ENCODE assay signal across 13 cellular contexts in genomic region chr10:78914502-78915330, GRCh38.
DNase-seq lines count a peak whose midpoint lies in the region; ATAC-seq and TF ChIP-seq lines count a peak whose summit lies in the region.
"Had no signal": no experiment of that assay in that cellular context is flagged by ENCODE, and none has a peak within 500 bp of the region (broad histone marks: within the 10 kb centered on the region; RNA-seq: fewer than 3 reads in every experiment).

No MANE protein-coding gene starts in this region.

- H3K27me3 ChIP-seq in PC-3 (ENCODE audit: low read length) (0 out of 2 replicates have a peak, but pooled peaks cover 4% of the 10 kb centered on the region), iPS-20b (ENCODE audit: insufficient read depth, low read length) (peaks cover 29% of the 10 kb centered on the region), testis (no peaks in the 10 kb centered on the region)
- H3K27me3 ChIP-seq: ovary had no signal

- H3K9me3 ChIP-seq in PC-3 (ENCODE audit: low read length) (no peaks in the 10 kb centered on the region), iPS-20b (ENCODE audit: insufficient read depth, low read depth, low read length) (no peaks in the 10 kb centered on the region), testis (no peaks in the 10 kb centered on the region)
- H3K9me3 ChIP-seq: ovary had no signal

- H3K36me3 ChIP-seq in PC-3 (ENCODE audit: low read depth, low read length), result no peaks in the 10 kb centered on the region
- H3K36me3 ChIP-seq in iPS-20b (ENCODE audit: insufficient read depth, low read depth, low read length), result no peaks in the 10 kb centered on the region
- H3K36me3 ChIP-seq in testis (ENCODE audit: low read depth, missing control alignments), result no peaks in the 10 kb centered on the region
- H3K36me3 ChIP-seq: ovary had no signal

- CTCF ChIA-PET in PC-3 (lab: Charles Lee), result interaction anchor here (0.7 kb wide), 1 partner anchor 216 kb away, joined by 3 read pairs; no protein-coding TSS in a partner anchor

- POLR2A ChIA-PET in PC-3 (lab: Charles Lee; ENCODE audit: unreplicated experiment), result no interaction called here

- DNase-seq in NCI-H1092 treated with DMSO at 0.1 percent for 48 hours (lab: John Stamatoyannopoulos, UW) (peak; percentile 9), NCI-H1092 (lab: John Stamatoyannopoulos, UW) (no peak), PC-3 (no peak), testis (peak; percentile 27), T-helper 2 cell (no peak)
- DNase-seq in stimulated activated naive CD8-positive, alpha-beta T cell treated with anti-CD3 and anti-CD28 coated beads, Interleukin-15, Interleukin-2, amounts not matched to agents 100 U/mL and 50 U/mL, for 24 hours, result no peak
- DNase-seq: activated CD4-positive, alpha-beta memory T cell treated with anti-CD3 and anti-CD28 coated beads, Interleukin-2, amount 10 ng/mL, durations not matched to agents 7 days and 5 days; activated naive CD4-positive, alpha-beta T cell treated with Interleukin-2 at 50 U/mL for 16 hours; DMS53 had no signal

- H3K27ac ChIP-seq in PC-3 (ENCODE audit: low read length) (no peak overlapping the region), iPS-20b (ENCODE audit: low read length) (no peak overlapping the region), testis (no peak overlapping the region)
- H3K27ac ChIP-seq: 22Rv1, ovary had no signal

- intact Hi-C loops in PC-3 (cut with micrococcal nuclease), result no loop called here
- intact Hi-C loops in testis (cut with DNase I; ENCODE audit: low total_unique reads), result no loop called here

- H3K4me2 ChIP-seq in PC-3 (ENCODE audit: low read length), result no peak overlapping the region

- TF ChIP-seq CTCF in PC-3 (conservative IDR thresholded peaks at IDR 0.05; ENCODE audit: low read depth, low read length), result 0 out of 2 replicates have a peak, but pooled peaks have one; percentile 20
- no peak for TF ChIP-seq CTCF in testis (IDR thresholded peaks at IDR 0.05)

- no peaks in the 10 kb centered on the region for H4K20me1 ChIP-seq in PC-3 (ENCODE audit: low read length)

- no peak for TF ChIP-seq POLR2A in testis (IDR thresholded peaks at IDR 0.05)

- no peaks in the 10 kb centered on the region for H3K79me2 ChIP-seq in PC-3 (ENCODE audit: low read length)

- ATAC-seq in PC-3, result no peak
- no peak for ATAC-seq in stimulated activated naive CD8-positive, alpha-beta T cell treated with anti-CD3 and anti-CD28 coated beads, Interleukin-15, Interleukin-2, amounts not matched to agents 100 U/mL and 50 U/mL, for 24 hours
- ATAC-seq in GM19023 (IDR thresholded peaks at IDR 0.05; ENCODE audit: unreplicated experiment), result no peak

- H2AFZ ChIP-seq in PC-3 (ENCODE audit: low read length), result no peak overlapping the region

- no peaks in the 10 kb centered on the region for H3K9me2 ChIP-seq in PC-3 (replicated peaks; ENCODE audit: low read length)

- H3K4me1 ChIP-seq in PC-3 (ENCODE audit: insufficient read depth, low read length) (no peaks in the 10 kb centered on the region), iPS-20b (ENCODE audit: insufficient read depth, low read length) (peaks cover 30% of the 10 kb centered on the region; the same call in 1 of the 2 replicates), testis (no peaks in the 10 kb centered on the region)

- H3K9ac ChIP-seq in PC-3 (ENCODE audit: low read length) (no peak overlapping the region), iPS-20b (ENCODE audit: low read depth, low read length) (no peak overlapping the region)

- no TSS peak for BruUV-seq in PC-3 (replicated peaks; lab: Mats Ljungman, UMichigan)

- H3K4me3 ChIP-seq in PC-3 (ENCODE audit: low read length) (no peak overlapping the region), iPS-20b (ENCODE audit: low read length) (peak overlapping the region; percentile 44; the same call in 1 of the 2 replicates), testis (no peak overlapping the region)
- H3K4me3 ChIP-seq: ovary had no signal

- no peaks in the 10 kb centered on the region for H3F3A ChIP-seq in PC-3 (ENCODE audit: low read length, unreplicated experiment)

- WGBS in testis, 2 donors, result 65 to 66% methylated on average over 10 of the region's 10 CpGs

Comparison
In these comparisons a context has a peak if more than half of its experiments do, and no peak if none do; other contexts are left out.
1. DNase-seq: peak in NCI-H1092 treated with DMSO at 0.1 percent for 48 hours (single experiment) and testis (single experiment); none in NCI-H1092 (single experiment), PC-3 (single experiment), T-helper 2 cell (0 of 5) and stimulated activated naive CD8-positive, alpha-beta T cell treated with anti-CD3 and anti-CD28 coated beads, Interleukin-15, Interleukin-2, amounts not matched to agents 100 U/mL and 50 U/mL, for 24 hours (single experiment).